1 cellular context compared by ENCODE assay signal in genomic region chr17:45117283-45117682, GRCh38.
TF ChIP-seq lines count a peak whose summit lies in the region.

No MANE protein-coding gene starts in this region.

TF ChIP-seq in HepG2, 621 proteins besides CTCF, POLR2A, EP300 and RAD21:
- TF ChIP-seq REXO4 (CRISPR knock-in tag; IDR thresholded peaks at IDR 0.05; ENCODE audit: borderline replicate concordance) (no peak), ZNF460 (CRISPR knock-in tag; IDR thresholded peaks at IDR 0.05; ENCODE audit: borderline replicate concordance) (peak; percentile 60; the same call in 1 of the 2 replicates), SUZ12 (IDR thresholded peaks at IDR 0.05; ENCODE audit: low read depth, low read length) (no peak), ETV6 (CRISPR knock-in tag; conservative IDR thresholded peaks at IDR 0.05) (no peak)
